ENCODE assay signal across 7 cellular contexts in the genomic region with DNA sequence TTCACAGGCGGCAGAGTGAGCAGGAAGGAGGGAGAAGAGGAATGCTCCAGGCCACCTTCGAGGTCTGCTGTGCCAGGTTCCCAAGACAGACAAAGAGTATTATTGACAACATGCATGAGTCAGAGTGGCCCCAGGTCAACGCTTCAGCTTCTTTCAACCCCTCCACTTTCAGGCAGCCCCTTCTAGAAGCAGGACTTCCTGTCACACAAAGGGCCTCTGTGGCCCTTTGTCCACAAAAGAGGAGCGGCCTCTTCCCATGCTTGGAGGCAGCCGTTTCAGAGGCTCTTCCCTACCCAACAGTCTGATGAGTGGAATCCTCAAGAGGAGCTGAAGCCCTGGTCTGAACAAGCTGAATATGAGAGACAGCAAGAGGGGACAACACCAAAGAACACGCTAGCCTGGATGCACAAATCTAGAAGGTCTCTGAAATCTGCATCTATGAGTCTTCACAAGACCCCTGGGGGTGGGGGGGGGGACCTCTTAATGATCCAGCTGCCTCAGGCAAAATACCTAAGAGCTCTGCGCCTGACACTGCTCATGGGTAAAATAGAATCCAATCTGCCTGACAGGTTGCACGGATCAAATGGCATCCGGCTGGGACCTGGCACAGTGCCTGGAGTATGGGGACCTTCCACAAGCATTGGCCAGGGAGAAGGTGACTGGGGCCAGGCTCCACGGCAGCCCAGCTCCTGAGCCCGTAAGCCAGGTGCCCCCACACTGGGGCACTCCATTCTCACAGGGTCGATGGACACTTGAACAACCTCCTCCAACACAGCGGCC.
DNase-seq lines count a peak whose midpoint lies in the region; ATAC-seq and TF ChIP-seq lines count a peak whose summit lies in the region.

No MANE protein-coding gene starts in this region.

- WGBS in thyroid gland, 2 donors = 31 to 70% methylated on average over 9 to 11 of the region's 13 CpGs

- no peak for TF ChIP-seq CTCF in thyroid gland (IDR thresholded peaks at IDR 0.05)

- peak in 1 of 2 donors; percentile 6 for TF ChIP-seq POLR2A in thyroid gland (IDR thresholded peaks at IDR 0.05)

- peak overlapping the region; percentile 34 for H3K9ac ChIP-seq in HUES6 (ENCODE audit: low read length)

- DNase-seq in SHP77 treated with DMSO at 0.1 percent for 48 hours (lab: John Stamatoyannopoulos, UW) = peak; percentile 40
- DNase-seq in iPS-NIHi11 (ENCODE audit: low spot score) = peak; percentile 36
- DNase-seq in thyroid gland = peak; percentile 73 to 84
- DNase-seq in stimulated activated CD8-positive, alpha-beta memory T cell treated with anti-CD3 and anti-CD28 coated beads, Interleukin-4, amount 100 ng/mL, for 48 hours = no peak
- DNase-seq in HuH-7.5 (ENCODE audit: low spot score) = no peak

- H3K36me3 ChIP-seq in HUES6 (ENCODE audit: control insufficient read depth, insufficient read depth, low read length) = 0 out of 2 replicates have a peak, but pooled peaks cover 3% of the 10 kb centered on the region
- H3K36me3 ChIP-seq in thyroid gland = no peaks in the 10 kb centered on the region

- H3K27me3 ChIP-seq in HUES6 (ENCODE audit: control insufficient read depth, insufficient read depth, low read length) (no peaks in the 10 kb centered on the region), thyroid gland (no peaks in the 10 kb centered on the region)

- ATAC-seq in GM21619 (IDR thresholded peaks at IDR 0.05; ENCODE audit: unreplicated experiment) = no peak

- intact Hi-C loops in thyroid gland (cut with DNase I) = no loop called here

- no peaks in the 10 kb centered on the region for H3K9me3 ChIP-seq in HUES6 (ENCODE audit: control insufficient read depth, insufficient read depth, low read depth, low read length)
- no peaks in the 10 kb centered on the region for H3K9me3 ChIP-seq in thyroid gland

- H3K4me3 ChIP-seq in HUES6 (ENCODE audit: low read depth, low read length) = no peak overlapping the region
- H3K4me3 ChIP-seq in thyroid gland (replicated peaks in 1 of 3) = no peak overlapping the region

- no peak overlapping the region for H3K27ac ChIP-seq in HUES6 (ENCODE audit: low read depth, low read length)
- peak overlapping the region in 2 of 3 donors; percentile 55 to 75 for H3K27ac ChIP-seq in thyroid gland

- peaks cover 52% of the 10 kb centered on the region for H3K4me1 ChIP-seq in HUES6 (ENCODE audit: control insufficient read depth, insufficient read depth, low read length)
- peaks cover 42 to 80% of the 10 kb centered on the region in 2 donors for H3K4me1 ChIP-seq in thyroid gland

Comparison
In these comparisons a context has a peak if more than half of its experiments do, and no peak if none do; other contexts are left out.
1. DNase-seq: peak in SHP77 treated with DMSO at 0.1 percent for 48 hours (single experiment), iPS-NIHi11 (single experiment) and thyroid gland (2 of 2); none in stimulated activated CD8-positive, alpha-beta memory T cell treated with anti-CD3 and anti-CD28 coated beads, Interleukin-4, amount 100 ng/mL, for 48 hours (single experiment) and HuH-7.5 (single experiment).